ENCODE assay signal across 1 cellular context in genomic region chr10:68957284-68957615, GRCh38.
TF ChIP-seq lines count a peak whose summit lies in the region.

No MANE protein-coding gene starts in this region.

TF ChIP-seq in K562, 482 proteins besides CTCF, POLR2A, EP300 and RAD21:
- no peak for TF ChIP-seq ARNT (IDR thresholded peaks at IDR 0.05)
- TF ChIP-seq KLF6 (CRISPR knock-in tag; IDR thresholded peaks at IDR 0.05; ENCODE audit: borderline replicate concordance) = no peak
- TF ChIP-seq ADNP (tag; IDR thresholded peaks at IDR 0.05) = 0 out of 2 replicates have a peak, but pooled peaks have one; percentile 3
- 0 out of 2 replicates have a peak, but pooled peaks have one; percentile 44 for TF ChIP-seq ZNF584 (CRISPR knock-in tag; IDR thresholded peaks at IDR 0.05; ENCODE audit: low read depth)
- peak; percentile 85 for TF ChIP-seq BRD9 (IDR thresholded peaks at IDR 0.05; ENCODE audit: low read depth, partially characterized antibody)
- peak; percentile 26; the same call in 1 of the 2 replicates for TF ChIP-seq POLR2H (tag; IDR thresholded peaks at IDR 0.05; ENCODE audit: low read depth)
- peak; percentile 61 for TF ChIP-seq RBM25 (IDR thresholded peaks at IDR 0.05; ENCODE audit: low read depth, low read length, severe bottlenecking)
- 0 out of 2 replicates have a peak, but pooled peaks have one; percentile 14 for TF ChIP-seq AFF4 (CRISPR knock-in tag; IDR thresholded peaks at IDR 0.05)
- no peak for TF ChIP-seq ZNF398 (CRISPR knock-in tag; IDR thresholded peaks at IDR 0.05)
- peak; percentile 22; the same call in 1 of the 2 replicates for TF ChIP-seq NR2C1 (IDR thresholded peaks at IDR 0.05)
- TF ChIP-seq NR2C1 (tag; IDR thresholded peaks at IDR 0.05) = no peak
- no peak for TF ChIP-seq SREBF2 (CRISPR knock-in tag; IDR thresholded peaks at IDR 0.05)
- TF ChIP-seq ATF1 (CRISPR knock-in tag; IDR thresholded peaks at IDR 0.05) = no peak
- 0 out of 2 replicates have a peak, but pooled peaks have one; percentile 16 for TF ChIP-seq ATF1 (tag; IDR thresholded peaks at IDR 0.05)
- peak; percentile 0; the same call in 1 of the 2 replicates for TF ChIP-seq POLR2AphosphoS5 (IDR thresholded peaks at IDR 0.05; ENCODE audit: control insufficient read depth, insufficient read depth, low read depth, low read length)
- TF ChIP-seq DNMT1 (IDR thresholded peaks at IDR 0.05) = 0 out of 2 replicates have a peak, but pooled peaks have one; percentile 26
- TF ChIP-seq NCOA6 (IDR thresholded peaks at IDR 0.05) = no peak
- TF ChIP-seq ZFP36 (IDR thresholded peaks at IDR 0.05; ENCODE audit: low read depth, low read length, partially characterized antibody) = peak; percentile 74
- 0 out of 2 replicates have a peak, but pooled peaks have one; percentile 21 for TF ChIP-seq HMBOX1 (IDR thresholded peaks at IDR 0.05)
- TF ChIP-seq NONO (IDR thresholded peaks at IDR 0.05; ENCODE audit: low read depth in 2 of 2, low read length in 1 of 2) = 0 out of 4 replicates have a peak, but pooled peaks of 1 of the 2 experiments have one; percentile 22
- no peak for TF ChIP-seq NR4A1 (CRISPR knock-in tag; IDR thresholded peaks at IDR 0.05)
- TF ChIP-seq NR4A1 (tag; IDR thresholded peaks at IDR 0.05) = 0 out of 2 replicates have a peak, but pooled peaks have one; percentile 14
- TF ChIP-seq ZNF592 (IDR thresholded peaks at IDR 0.05) = 0 out of 2 replicates have a peak, but pooled peaks have one; percentile 5
- peak; percentile 62; the same call in 1 of the 2 replicates for TF ChIP-seq ESRRA (IDR thresholded peaks at IDR 0.05; ENCODE audit: borderline replicate concordance, low read depth)
- TF ChIP-seq ZNF766 (CRISPR knock-in tag; conservative IDR thresholded peaks at IDR 0.05) = no peak
- 0 out of 2 replicates have a peak, but pooled peaks have one; percentile 6 for TF ChIP-seq CREB5 (CRISPR knock-in tag; IDR thresholded peaks at IDR 0.05)
- TF ChIP-seq HDAC3 (IDR thresholded peaks at IDR 0.05; ENCODE audit: borderline replicate concordance, partially characterized antibody) = peak; percentile 25
- peak; percentile 68 for TF ChIP-seq CEBPB (tag; IDR thresholded peaks at IDR 0.05)
- TF ChIP-seq NUFIP1 (IDR thresholded peaks at IDR 0.05; ENCODE audit: partially characterized antibody) = peak; percentile 10
- TF ChIP-seq ZNF134 (CRISPR knock-in tag; conservative IDR thresholded peaks at IDR 0.05) = no peak
- TF ChIP-seq CEBPG (CRISPR knock-in tag; IDR thresholded peaks at IDR 0.05) = peak; percentile 65; the same call in 1 of the 2 replicates
- TF ChIP-seq CEBPG (tag; conservative IDR thresholded peaks at IDR 0.05 in 1 of 2, IDR thresholded peaks at IDR 0.05 in 1 of 2) = peak in 1 of 2 experiments; percentile 57; a peak in 3 of 4 replicates
- peak in 1 of 2 experiments; percentile 50; a peak in 1 of 4 replicates for TF ChIP-seq KDM1A (IDR thresholded peaks at IDR 0.05)
- TF ChIP-seq CCAR2 (IDR thresholded peaks at IDR 0.05; ENCODE audit: low read depth, low read length) = no peak
